In the genomic region with DNA sequence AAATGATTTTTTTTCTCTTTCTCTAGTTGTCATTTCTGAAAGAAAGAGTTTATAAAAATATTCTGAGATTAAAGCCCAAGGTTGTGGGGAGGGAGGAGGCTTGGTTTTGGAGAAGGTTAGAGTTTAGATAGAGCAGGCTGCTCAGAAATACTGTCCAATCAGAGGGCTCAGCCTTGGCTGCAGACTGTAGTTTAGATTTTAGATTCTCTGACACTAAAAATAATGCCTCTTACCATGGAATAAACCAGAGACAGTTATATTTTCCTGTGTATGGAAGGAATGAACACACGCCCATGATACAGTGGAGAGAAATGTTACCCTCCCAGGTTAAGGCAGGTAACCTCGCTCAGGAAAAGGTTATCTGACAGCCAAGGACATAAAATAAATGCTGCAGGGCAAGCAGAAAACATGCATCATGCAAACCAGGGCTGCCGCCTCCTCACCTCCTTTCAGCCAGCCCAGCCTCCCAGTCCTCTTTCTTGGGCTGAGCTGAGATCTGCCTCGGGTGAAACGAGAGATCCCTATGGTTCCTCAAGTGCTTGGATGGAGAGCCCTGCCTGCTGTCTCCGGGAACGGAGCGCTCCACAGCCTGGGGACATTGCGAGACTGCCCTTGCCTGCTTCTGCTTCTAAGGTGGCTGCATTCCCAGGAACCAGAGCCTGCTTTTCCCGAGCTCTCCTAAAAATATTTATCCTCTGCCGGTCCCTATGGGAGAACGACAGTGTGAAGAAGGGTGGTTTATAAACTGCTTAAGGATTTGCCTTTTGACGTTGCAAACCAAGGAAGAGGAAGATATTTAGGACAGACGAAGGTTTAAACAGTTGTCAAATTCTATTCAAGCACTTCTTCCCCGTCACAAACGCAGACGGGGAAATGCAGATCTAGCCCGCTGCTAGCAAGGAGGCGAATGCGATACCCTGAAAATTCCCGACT, we compare ENCODE assay signal across 8 cellular contexts. TPM values are rescaled to one million over a fixed set of nuclear protein-coding genes. Genes with fewer than 3 reads are reported as not detected.
DNase-seq lines count a peak whose midpoint lies in the region; ATAC-seq and TF ChIP-seq lines count a peak whose summit lies in the region.

No MANE protein-coding gene starts in this region.

- peak; percentile 27 for DNase-seq in NCI-H1092 treated with DMSO at 0.1 percent for 48 hours (lab: John Stamatoyannopoulos, UW)
- DNase-seq in NCI-H1092 (lab: John Stamatoyannopoulos, UW), result no peak
- DNase-seq in SJCRH30, result peak; percentile 17 to 37
- DNase-seq in caudate nucleus (lab: John Stamatoyannopoulos, UW), result peak in 33 of 61 donors; percentile 5 to 53 (median 23)
- no peak for DNase-seq in kidney epithelial cell (ENCODE audit: low read depth)
- peak; percentile 31 for DNase-seq in smooth muscle cell of the brain vasculature (ENCODE audit: low read depth, low spot score)

- no peak for TF ChIP-seq CTCF in kidney epithelial cell (IDR thresholded peaks at IDR 0.05; ENCODE audit: insufficient read depth, low read length, poor library complexity, severe bottlenecking)

- no peaks in the 10 kb centered on the region for H3K4me1 ChIP-seq in SJCRH30

- H3K27ac ChIP-seq in SJCRH30 (no peak overlapping the region; the same call in 1 of the 2 replicates), caudate nucleus (ENCODE audit: low read depth, low read length) (peak overlapping the region; percentile 77)

- H3K36me3 ChIP-seq in SJCRH30 (no peaks in the 10 kb centered on the region), kidney epithelial cell (ENCODE audit: control insufficient read depth, insufficient read depth, low read length) (no peaks in the 10 kb centered on the region)

- H3K27me3 ChIP-seq in SJCRH30, result no peaks in the 10 kb centered on the region
- no peaks in the 10 kb centered on the region for H3K27me3 ChIP-seq in kidney epithelial cell (ENCODE audit: control insufficient read depth, insufficient read depth, low read length)

- ATAC-seq in HG02943 (IDR thresholded peaks at IDR 0.05; ENCODE audit: low read depth, unreplicated experiment), result peak; percentile 8
- ATAC-seq in HG02798 (IDR thresholded peaks at IDR 0.05; ENCODE audit: poor library complexity, unreplicated experiment), result no peak

- peak overlapping the region; percentile 75 for H3K4me3 ChIP-seq in SJCRH30
- H3K4me3 ChIP-seq in kidney epithelial cell (ENCODE audit: low read depth, low read length), result peak overlapping the region; percentile 95

- H3K9me3 ChIP-seq in SJCRH30 (replicated peaks), result no peaks in the 10 kb centered on the region

RNA-seq across cellular contexts. Expression of gene NCEH1, which starts 0.8 kb away (rescaled TPM):
- total RNA-seq in SJCRH30 (2014; rRNA removed; shearing (Covaris generic)), result 1.1 and 1.4 TPM in 2 replicates
- 14.9 and 22.4 TPM in 2 replicates for total RNA-seq in kidney epithelial cell

RNA-seq across cellular contexts. Expression of gene ECT2, which starts 40.5 kb away (rescaled TPM):
- total RNA-seq in SJCRH30 (2014; rRNA removed; shearing (Covaris generic)), result 43.5 and 43.9 TPM in 2 replicates
- 20.5 and 26.3 TPM in 2 replicates for total RNA-seq in kidney epithelial cell

Comparison
In these comparisons a context has a peak if more than half of its experiments do, and no peak if none do; other contexts are left out.
1. DNase-seq: peak in NCI-H1092 treated with DMSO at 0.1 percent for 48 hours (single experiment), SJCRH30 (2 of 2), caudate nucleus (33 of 61) and smooth muscle cell of the brain vasculature (single experiment); none in NCI-H1092 (single experiment) and kidney epithelial cell (single experiment).